8 cellular contexts compared by ENCODE assay signal in the genomic region with DNA sequence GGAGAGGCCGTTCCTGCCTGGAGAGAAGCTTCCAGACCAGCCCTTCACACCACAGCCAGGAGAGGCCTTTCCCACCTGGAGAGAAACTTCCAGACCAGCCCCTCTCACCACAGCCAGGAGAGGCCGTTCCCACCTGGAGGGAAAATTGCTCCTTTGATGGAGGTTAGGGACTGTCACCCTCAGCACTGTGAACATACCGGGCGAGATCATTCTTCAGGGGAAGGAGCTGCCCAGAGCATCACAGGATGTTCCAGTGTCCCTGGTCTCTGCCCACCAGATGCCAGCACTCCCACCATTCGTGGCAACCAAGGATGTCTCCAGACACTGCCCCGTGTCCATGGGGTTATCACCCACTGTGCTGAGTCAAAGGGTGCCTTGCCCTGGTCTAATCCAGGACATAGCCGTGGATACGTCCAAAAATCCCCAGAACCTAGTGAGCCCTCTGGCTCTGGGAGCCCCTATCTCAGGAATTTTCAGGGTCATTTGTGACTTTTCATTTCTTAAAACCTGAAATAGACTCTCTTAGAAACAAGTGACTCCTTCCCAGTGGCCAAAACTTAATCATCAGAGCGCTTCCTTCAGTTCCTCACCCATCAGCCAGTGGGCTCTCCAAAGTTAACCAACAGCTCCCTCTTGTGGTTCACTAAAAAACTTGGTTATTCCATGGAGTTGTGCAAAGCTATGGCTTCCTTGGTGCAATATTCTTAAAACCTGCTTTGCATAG.
DNase-seq lines count a peak whose midpoint lies in the region; TF ChIP-seq lines count a peak whose summit lies in the region.

No MANE protein-coding gene starts in this region.

- H3K36me3 ChIP-seq in Karpas-422 (ENCODE audit: insufficient read depth, low read length) (no peaks in the 10 kb centered on the region), PC-9 (ENCODE audit: low read depth) (no peaks in the 10 kb centered on the region), endodermal cell (ENCODE audit: control insufficient read depth, insufficient read depth, low read length) (peaks cover 23% of the 10 kb centered on the region), vagina (peaks cover 0 to 29% of the 10 kb centered on the region in 2 donors)

- POLR2A ChIA-PET in PC-9 (lab: Charles Lee; ENCODE audit: unreplicated experiment), result no interaction called here

- H3K79me2 ChIP-seq in Karpas-422 (ENCODE audit: low read length) (no peaks in the 10 kb centered on the region), PC-9 (ENCODE audit: low read depth) (no peaks in the 10 kb centered on the region)

- no peak overlapping the region for H3K4me2 ChIP-seq in Karpas-422 (ENCODE audit: low read depth, low read length, poor library complexity, severe bottlenecking)
- H3K4me2 ChIP-seq in PC-9, result no peak overlapping the region

- H3K9me3 ChIP-seq in Karpas-422 (ENCODE audit: low read length) (no peaks in the 10 kb centered on the region), PC-9 (ENCODE audit: insufficient read depth, low read depth) (no peaks in the 10 kb centered on the region), endodermal cell (ENCODE audit: control insufficient read depth, low read length) (no peaks in the 10 kb centered on the region), vagina (no peaks in the 10 kb centered on the region)

- H4K20me1 ChIP-seq in Karpas-422 (ENCODE audit: insufficient read depth, low read depth, low read length) (no peaks in the 10 kb centered on the region), PC-9 (ENCODE audit: insufficient read depth) (no peaks in the 10 kb centered on the region)

- H3K27ac ChIP-seq in Karpas-422 (ENCODE audit: low read length) (no peak overlapping the region), PC-9 (no peak overlapping the region), endodermal cell (ENCODE audit: low read depth, low read length) (no peak overlapping the region), vagina (no peak overlapping the region)

- H2AFZ ChIP-seq in Karpas-422 (ENCODE audit: low read length) (no peak overlapping the region), PC-9 (no peak overlapping the region)

- H3K9ac ChIP-seq in Karpas-422 (ENCODE audit: low read length), result no peak overlapping the region
- H3K9ac ChIP-seq in endodermal cell (ENCODE audit: extremely low read depth, low read length, poor library complexity, severe bottlenecking), result no peak overlapping the region

- no peaks in the 10 kb centered on the region for H3K27me3 Mint-ChIP-seq in endodermal cell (ENCODE audit: insufficient read depth)

- no peak overlapping the region for H3K4me3 Mint-ChIP-seq in endodermal cell

- no TSS peak for BruUV-seq in PC-9 (replicated peaks; lab: Mats Ljungman, UMichigan)

- H3K9me3 Mint-ChIP-seq in endodermal cell, result peaks cover 31% of the 10 kb centered on the region

- peak; percentile 72 for TF ChIP-seq CTCF in AG09319 (IDR thresholded peaks at IDR 0.05; ENCODE audit: low read depth, low read length)
- peak; percentile 60 for TF ChIP-seq CTCF in GM12875 (IDR thresholded peaks at IDR 0.05; ENCODE audit: borderline replicate concordance, insufficient read depth, low read depth, low read length)
- TF ChIP-seq CTCF in PC-9 (conservative IDR thresholded peaks at IDR 0.05), result peak; percentile 76
- peak; percentile 83 for TF ChIP-seq CTCF in endodermal cell (conservative IDR thresholded peaks at IDR 0.05)
- TF ChIP-seq CTCF in vagina (IDR thresholded peaks at IDR 0.05), result peak; percentile 36 to 76 (median 71)

- H3K4me3 ChIP-seq in GM12875 (ENCODE audit: low read depth, low read length), result no peak overlapping the region
- no peak overlapping the region for H3K4me3 ChIP-seq in Karpas-422 (ENCODE audit: low read length)
- no peak overlapping the region for H3K4me3 ChIP-seq in PC-9
- no peak overlapping the region for H3K4me3 ChIP-seq in endodermal cell (ENCODE audit: low read length)
- no peak overlapping the region for H3K4me3 ChIP-seq in vagina

- CTCF ChIA-PET in PC-9 (lab: Charles Lee), result interaction anchor here (0.6 to 0.8 kb wide), 3 partner anchors 171 to 820 kb away, joined by 3 to 10 read pairs (median 3); no protein-coding TSS in a partner anchor

- TF ChIP-seq POLR2A in vagina (IDR thresholded peaks at IDR 0.05), result no peak

- H3K4me1 Mint-ChIP-seq in endodermal cell, result no peaks in the 10 kb centered on the region

- H3K4me1 ChIP-seq in Karpas-422 (ENCODE audit: low read length) (no peaks in the 10 kb centered on the region), PC-9 (replicated peaks; ENCODE audit: insufficient read depth) (no peaks in the 10 kb centered on the region), endodermal cell (ENCODE audit: control insufficient read depth, insufficient read depth, low read length) (no peaks in the 10 kb centered on the region), vagina (no peaks in the 10 kb centered on the region)

- intact Hi-C loops in PC-9 (cut with micrococcal nuclease; ENCODE audit: unreplicated experiment), result loop anchor here (1.0 to 5.0 kb wide), 3 partner anchors 415 to 817 kb away; a partner anchor contains a TSS
- intact Hi-C loops in vagina (cut with DNase I), result no loop called here

- H3K27ac Mint-ChIP-seq in endodermal cell, result no peak overlapping the region

- WGBS in endodermal cell (ENCODE audit: insufficient coverage in 1 of 2, insufficient read length in 1 of 2), 2 experiments, result 79 to 91% methylated on average over 7 to 9 of the region's 9 CpGs

- H3K27me3 ChIP-seq in Karpas-422 (ENCODE audit: low read length) (no peaks in the 10 kb centered on the region), PC-9 (ENCODE audit: insufficient read depth, low read depth) (no peaks in the 10 kb centered on the region), endodermal cell (ENCODE audit: control insufficient read depth, insufficient read depth, low read length, poor library complexity, severe bottlenecking) (no peaks in the 10 kb centered on the region), vagina (no peaks in the 10 kb centered on the region)

- H3K9me2 ChIP-seq in Karpas-422 (replicated peaks; ENCODE audit: insufficient read depth, low read length) (no peaks in the 10 kb centered on the region), PC-9 (ENCODE audit: insufficient read depth) (no peaks in the 10 kb centered on the region)

- H3K36me3 Mint-ChIP-seq in endodermal cell (ENCODE audit: low read depth), result peaks cover 83% of the 10 kb centered on the region

- DNase-seq in AG09319 (ENCODE audit: extremely low read depth, low read depth), result peak; percentile 49
- DNase-seq in Karpas-422, result peak; percentile 92
- DNase-seq in PC-9, result peak; percentile 18 to 48
- peak; percentile 74 for DNase-seq in endodermal cell
- peak; percentile 65 to 74 for DNase-seq in lung microvascular endothelial cell (ENCODE audit: low read depth in 2 of 2)
- no peak for DNase-seq in vagina (ENCODE audit: extremely low spot score in 2 of 2)
- DNase-seq in occipital lobe (lab: John Stamatoyannopoulos, UW), result no peak

- H3F3A ChIP-seq in PC-9 (ENCODE audit: insufficient read depth, low read depth), result no peaks in the 10 kb centered on the region

Comparison
In these comparisons a context has a peak if more than half of its experiments do, and no peak if none do; other contexts are left out.
1. DNase-seq: peak in AG09319 (single experiment), Karpas-422 (single experiment), PC-9 (2 of 2), endodermal cell (single experiment) and lung microvascular endothelial cell (2 of 2); none in vagina (0 of 2) and occipital lobe (single experiment).
2. Peak in every context shown above with its lines, with median percentiles within 50 percentile points of each other: CTCF ChIP-seq.